8 cellular contexts compared by ENCODE assay signal in genomic region chr16:58494981-58495860, GRCh38. TPM values are rescaled to one million over a fixed set of nuclear protein-coding genes. Genes with fewer than 3 reads are reported as not detected.
DNase-seq lines count a peak whose midpoint lies in the region; TF ChIP-seq lines count a peak whose summit lies in the region.

No MANE protein-coding gene starts in this region.

- H3K27me3 Mint-ChIP-seq in progenitor cell of endocrine pancreas, result no peaks in the 10 kb centered on the region

- H3K27ac ChIP-seq in left ventricle myocardium inferior (replicated peaks), result peak overlapping the region; percentile 83

- H3K4me3 ChIP-seq in H7 (ENCODE audit: insufficient read depth, low read depth, low read length) (no peak overlapping the region), MG63 (no peak overlapping the region), left ventricle myocardium inferior (peak overlapping the region; percentile 47)

- peaks cover 3% of the 10 kb centered on the region; the same call in 1 of the 2 replicates for H3K27me3 ChIP-seq in H7 (ENCODE audit: control insufficient read depth, insufficient read depth, low read length)
- H3K27me3 ChIP-seq in MG63, result no peaks in the 10 kb centered on the region
- no peaks in the 10 kb centered on the region for H3K27me3 ChIP-seq in left ventricle myocardium inferior (ENCODE audit: low read depth)

- peak; percentile 87 for DNase-seq in Daoy (ENCODE audit: low read depth)
- DNase-seq in H7, result peak; percentile 97
- DNase-seq in MG63, result peak; percentile 77
- peak; percentile 89 to 92 for DNase-seq in SHP77 (lab: John Stamatoyannopoulos, UW)
- DNase-seq in anterior cingulate cortex (lab: John Stamatoyannopoulos, UW), result peak; percentile 35 to 96 (median 86)
- DNase-seq in left ventricle myocardium inferior, result peak; percentile 69
- no peak for DNase-seq in progenitor cell of endocrine pancreas (ENCODE audit: low spot score, unreplicated experiment)
- DNase-seq in mesenteric fat pad (ENCODE audit: low spot score), result no peak

- no peak overlapping the region for H3K4me3 Mint-ChIP-seq in progenitor cell of endocrine pancreas (ENCODE audit: low read depth)

- H3K36me3 ChIP-seq in H7 (replicated peaks; ENCODE audit: control insufficient read depth, insufficient read depth, low read length) (no peaks in the 10 kb centered on the region), MG63 (no peaks in the 10 kb centered on the region), left ventricle myocardium inferior (peaks cover 12% of the 10 kb centered on the region)

- no peaks in the 10 kb centered on the region for H3K36me3 Mint-ChIP-seq in progenitor cell of endocrine pancreas (ENCODE audit: insufficient read depth)

- H3K9me3 ChIP-seq in MG63 (no peaks in the 10 kb centered on the region), left ventricle myocardium inferior (replicated peaks) (no peaks in the 10 kb centered on the region)

- no peaks in the 10 kb centered on the region for H3K9me3 Mint-ChIP-seq in progenitor cell of endocrine pancreas (ENCODE audit: low read depth)

- peaks cover 3% of the 10 kb centered on the region for H3K4me1 Mint-ChIP-seq in progenitor cell of endocrine pancreas (ENCODE audit: low read depth)

- peaks cover 76% of the 10 kb centered on the region for H3K4me1 ChIP-seq in left ventricle myocardium inferior

- H3K27ac Mint-ChIP-seq in progenitor cell of endocrine pancreas, result no peak overlapping the region

- intact Hi-C loops in left ventricle myocardium inferior (cut with micrococcal nuclease), result no loop called here

- peak; percentile 63 for TF ChIP-seq CTCF in left ventricle myocardium inferior (IDR thresholded peaks at IDR 0.05; ENCODE audit: borderline replicate concordance)
- peak; percentile 46 for TF ChIP-seq CTCF in progenitor cell of endocrine pancreas (IDR thresholded peaks at IDR 0.05; ENCODE audit: unreplicated experiment)

RNA-seq across cellular contexts. Expression of gene NDRG4, which starts 4.7 kb away (rescaled TPM):
- total RNA-seq in Daoy (2014; rRNA removed; shearing (Covaris generic)), result 5.7 and 15.9 TPM in 2 replicates
- 24.9 and 27.6 TPM in 2 replicates for total RNA-seq in H7 (2014; rRNA removed; shearing (Covaris generic))
- total RNA-seq in MG63 (2014; rRNA removed; shearing (Covaris generic); ENCODE audit: low replicate concordance), result 6.7 and 9.9 TPM in 2 replicates
- 763 TPM for total RNA-seq in left ventricle myocardium inferior
- total RNA-seq in progenitor cell of endocrine pancreas, result 25.7 and 37.5 TPM in 2 replicates
- 2.8 TPM for total RNA-seq in mesenteric fat pad

RNA-seq across cellular contexts. Expression of gene SETD6, which starts 20.1 kb away (rescaled TPM):
- total RNA-seq in Daoy (2014; rRNA removed; shearing (Covaris generic)), result 27.8 and 35.1 TPM in 2 replicates
- 32.2 and 39.4 TPM in 2 replicates for total RNA-seq in H7 (2014; rRNA removed; shearing (Covaris generic))
- 28.3 and 37.2 TPM in 2 replicates for total RNA-seq in MG63 (2014; rRNA removed; shearing (Covaris generic); ENCODE audit: low replicate concordance)
- total RNA-seq in left ventricle myocardium inferior (16.8 TPM), progenitor cell of endocrine pancreas (33.7 and 35.4 TPM in 2 replicates), mesenteric fat pad (12.3 TPM)

Comparison
In these comparisons a context has a peak if more than half of its experiments do, and no peak if none do; other contexts are left out.
1. DNase-seq: peak in Daoy (single experiment), H7 (single experiment), MG63 (single experiment), SHP77 (2 of 2), anterior cingulate cortex (58 of 58) and left ventricle myocardium inferior (single experiment); none in progenitor cell of endocrine pancreas (single experiment) and mesenteric fat pad (single experiment).
2. RNA of gene NDRG4, which starts 4.7 kb away (total RNA-seq): 763 TPM in left ventricle myocardium inferior (single experiment); 24.9 to 27.6 TPM in H7, 25.7 to 37.5 TPM in progenitor cell of endocrine pancreas, 6.7 to 9.9 TPM in MG63, 5.7 to 15.9 TPM in Daoy and 2.8 TPM in mesenteric fat pad (single experiment); every median in the first group is over 10 times any median in the second.